Comparison of ENCODE assay signal across 11 cellular contexts in the genomic region with DNA sequence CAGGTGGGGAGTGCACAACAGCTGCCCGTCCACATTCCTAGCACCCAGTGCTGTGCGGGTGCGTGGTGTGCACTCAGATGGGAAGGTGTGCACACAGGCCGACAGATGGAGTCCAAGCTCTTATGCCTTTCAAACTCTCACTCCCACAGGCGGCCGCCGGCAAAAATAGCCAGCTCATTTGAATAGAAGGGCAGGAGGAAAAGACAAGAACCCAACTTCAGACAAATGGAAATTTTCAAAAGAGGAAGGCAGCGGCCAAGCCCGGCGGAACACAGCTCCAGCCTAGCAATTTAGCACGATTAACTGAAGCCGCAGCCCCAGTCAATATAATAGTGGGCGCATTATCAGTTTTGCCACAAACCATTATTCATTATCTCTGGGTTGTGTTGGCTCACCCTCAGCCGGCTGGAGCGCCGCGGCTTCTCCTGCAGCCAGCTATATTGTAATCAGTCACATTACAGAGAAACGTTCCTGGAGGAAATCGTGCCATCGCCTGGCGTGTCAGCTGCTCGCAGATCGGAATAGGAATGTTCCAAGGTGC.
A peak's percentile ranks its signal among the peaks of the same experiment; 100 is the strongest.
DNase-seq lines count a peak whose midpoint lies in the region; ATAC-seq, FAIRE-seq and TF ChIP-seq lines count a peak whose summit lies in the region.
"Had no signal": no experiment of that assay in that cellular context is flagged by ENCODE, and none has a peak within 500 bp of the region (broad histone marks: within the 10 kb centered on the region; RNA-seq: fewer than 3 reads in every experiment).

No MANE protein-coding gene starts in this region.

- H3K27me3 ChIP-seq in HAP-1 (ENCODE audit: low read depth) (no peaks in the 10 kb centered on the region), K562 (ENCODE audit: control insufficient read depth in 2 of 2, insufficient read depth in 2 of 2, low read length in 2 of 2) (peaks cover 34 to 82% of the 10 kb centered on the region in 2 experiments), trophoblast cell (ENCODE audit: insufficient read depth, low read length) (no peaks in the 10 kb centered on the region)

- H3K4me3 ChIP-seq in HAP-1 (no peak overlapping the region), K562 (no peak overlapping the region), trophoblast cell (ENCODE audit: low read depth, low read length) (no peak overlapping the region)

- CTCF ChIA-PET in K562 (lab: Yijun Ruan, JAX; ENCODE audit: low intra/inter-chr PET ratio), result no interaction called here

- H2BK5ac ChIP-seq in trophoblast cell (ENCODE audit: low read depth, low read length, poor library complexity), result no peak overlapping the region

- peak; percentile 46 to 68 for DNase-seq in HAP-1 (ENCODE audit: low spot score in 2 of 2)
- peak; percentile 85 to 92 for DNase-seq in NCI-H526 (lab: John Stamatoyannopoulos, UW)
- peak; percentile 34 to 59 (median 43) for DNase-seq in K562 (ENCODE audit: extremely low read depth in 1 of 4, low spot score in 3 of 4)
- peak; percentile 98 to 99 for DNase-seq in trophoblast cell
- DNase-seq in HuH-7.5 (ENCODE audit: low spot score), result no peak
- no peak for DNase-seq in activated CD8-positive, alpha-beta memory T cell treated with anti-CD3 and anti-CD28 coated beads, Interleukin-2, amount 50 U/mL, for 4 hours
- DNase-seq in stimulated activated CD4-positive, alpha-beta T cell treated with anti-CD3 and anti-CD28 coated beads, Interleukin-4, amount 100 ng/mL, for 1 hour, result no peak
- DNase-seq: naive thymus-derived CD4-positive, alpha-beta T cell; NCI-H187 treated with DMSO at 0.1 percent for 48 hours had no signal

- WGBS in K562 (ENCODE audit: insufficient coverage, low coverage, missing lambda C conversion rate), result 0% methylated on average over 23 of the region's 23 CpGs
- no CpG with 5 or more reads among the region's 23 CpGs for WGBS in trophoblast cell (ENCODE audit: extremely low coverage, insufficient coverage, insufficient read length)

- ATAC-seq in K562 (peak; percentile 92), GM21576 (IDR thresholded peaks at IDR 0.05; ENCODE audit: unreplicated experiment) (no peak)
- ATAC-seq: naive thymus-derived CD4-positive, alpha-beta T cell had no signal

- no peaks in the 10 kb centered on the region for H3K9me1 ChIP-seq in K562 (ENCODE audit: control insufficient read depth, insufficient read depth, low read length)

- peak; percentile 37 to 52 (median 43) for TF ChIP-seq CTCF in K562 (IDR thresholded peaks at IDR 0.05 in 2 of 3, conservative IDR thresholded peaks at IDR 0.05 in 1 of 3; ENCODE audit: insufficient read depth in 2 of 3, low read depth in 1 of 3, low read length in 3 of 3)

- no peak overlapping the region for H4K8ac ChIP-seq in trophoblast cell (ENCODE audit: low read depth, low read length)

- BruUV-seq in K562 (replicated peaks; lab: Mats Ljungman, UMichigan), result no TSS peak

- H2BK12ac ChIP-seq in trophoblast cell (ENCODE audit: low read length), result no peak overlapping the region

- intact Hi-C loops in K562 (cut with micrococcal nuclease), result no loop called here

- H3K27ac ChIP-seq in K562 (ENCODE audit: extremely low read depth, low read depth, low read length), result no peak overlapping the region
- no peak overlapping the region for H3K27ac ChIP-seq in trophoblast cell (ENCODE audit: low read depth, low read length)
- H3K27ac ChIP-seq: epithelial cell of prostate had no signal

- H3K4me1 ChIP-seq in HAP-1 (no peaks in the 10 kb centered on the region), K562 (replicated peaks in 1 of 2; ENCODE audit: control insufficient read depth in 2 of 2, insufficient read depth in 2 of 2, low read length in 2 of 2) (peaks cover 11 to 12% of the 10 kb centered on the region in 2 experiments; a peak in 4 of 5 replicates), trophoblast cell (ENCODE audit: control insufficient read depth in 1 of 2, insufficient read depth in 2 of 2, low read length in 2 of 2) (no peaks in the 10 kb centered on the region)

- H2AK5ac ChIP-seq in trophoblast cell (ENCODE audit: low read length), result no peak overlapping the region

- H3K9me3 ChIP-seq in HAP-1 (peaks cover under 1% of the 10 kb centered on the region; the same call in 1 of the 2 replicates), K562 (replicated peaks; ENCODE audit: control insufficient read depth, insufficient read depth, low read depth, low read length) (peaks cover 2% of the 10 kb centered on the region; the same call in 1 of the 2 replicates), trophoblast cell (ENCODE audit: insufficient read depth, low read depth, low read length) (no peaks in the 10 kb centered on the region)

- no peak for TF ChIP-seq POLR2A in K562 (conservative IDR thresholded peaks at IDR 0.05)

- H3K79me2 ChIP-seq in K562 (ENCODE audit: control insufficient read depth, insufficient read depth, low read length), result no peaks in the 10 kb centered on the region
- no peaks in the 10 kb centered on the region for H3K79me2 ChIP-seq in trophoblast cell (ENCODE audit: control insufficient read depth, insufficient read depth, low read length, poor library complexity)

- H4K91ac ChIP-seq in trophoblast cell (ENCODE audit: low read depth, low read length), result no peak overlapping the region

- H3K18ac ChIP-seq in trophoblast cell (ENCODE audit: low read length), result no peak overlapping the region

- no peaks in the 10 kb centered on the region for H3K79me1 ChIP-seq in trophoblast cell (ENCODE audit: low read length)

- peak in 1 of 2 experiments; percentile 12; a peak in 1 of 4 replicates for TF ChIP-seq RAD21 in K562 (CRISPR knock-in tag; conservative IDR thresholded peaks at IDR 0.05 in 1 of 2, IDR thresholded peaks at IDR 0.05 in 1 of 2)

- H2AFZ ChIP-seq in K562 (ENCODE audit: low read depth, low read length) (no peak overlapping the region), trophoblast cell (ENCODE audit: insufficient read depth, low read length, poor library complexity) (no peak overlapping the region)

- H2BK120ac ChIP-seq in trophoblast cell (ENCODE audit: insufficient read depth, low read length, poor library complexity), result no peak overlapping the region

- no peaks in the 10 kb centered on the region for H3K36me3 ChIP-seq in HAP-1 (replicated peaks)
- no peaks in the 10 kb centered on the region for H3K36me3 ChIP-seq in K562 (ENCODE audit: control insufficient read depth, insufficient read depth, low read length)
- H3K36me3 ChIP-seq in trophoblast cell (ENCODE audit: control insufficient read depth in 1 of 2, insufficient read depth in 2 of 2, low read length in 2 of 2), result no peaks in the 10 kb centered on the region

- H3K4me2 ChIP-seq in K562 (ENCODE audit: insufficient read depth, low read length) (no peak overlapping the region; the same call in 1 of the 2 replicates), trophoblast cell (ENCODE audit: low read length) (no peak overlapping the region)

- POLR2A ChIA-PET in K562 (lab: Yijun Ruan, JAX), result interaction anchor here (0.6 to 1.1 kb wide), 4 partner anchors 20 to 159 kb away, joined by 3 read pairs; no protein-coding TSS in a partner anchor

- no peak overlapping the region for H3K14ac ChIP-seq in trophoblast cell (ENCODE audit: low read length)

- H3K23ac ChIP-seq in trophoblast cell (ENCODE audit: low read length), result no peak overlapping the region

- peak; percentile 84 for FAIRE-seq in K562 (lab: Jason Lieb, UNC)

- peaks cover 20% of the 10 kb centered on the region for H4K20me1 ChIP-seq in K562 (replicated peaks; ENCODE audit: control insufficient read depth, insufficient read depth, low read length)

- in situ Hi-C loops in HAP-1 (cut with MboI; ENCODE audit: low sequenced_read_pairs) (no loop called here), K562 (cut with MboI) (no loop called here)

- H3K9ac ChIP-seq in K562 (ENCODE audit: insufficient read depth in 1 of 2, low read depth in 2 of 2, low read length in 2 of 2), result no peak overlapping the region; a peak in 1 of 4 replicates
- H3K9ac ChIP-seq in trophoblast cell (ENCODE audit: low read length), result no peak overlapping the region

- no peak overlapping the region for H4K12ac ChIP-seq in trophoblast cell (ENCODE audit: low read depth, low read length)

- no peak for TF ChIP-seq EP300 in K562 (IDR thresholded peaks at IDR 0.05; ENCODE audit: low read length)

- H3K4ac ChIP-seq in trophoblast cell (ENCODE audit: low read depth, low read length), result no peak overlapping the region

TF ChIP-seq in K562, 482 proteins besides CTCF, POLR2A, EP300 and RAD21 (continues in another document):
- peak; percentile 50; the same call in 1 of the 2 replicates for TF ChIP-seq ARID1B (IDR thresholded peaks at IDR 0.05)
- no peak for TF ChIP-seq TAF9B (IDR thresholded peaks at IDR 0.05; ENCODE audit: partially characterized antibody)
- TF ChIP-seq CBFA2T2 (conservative IDR thresholded peaks at IDR 0.05), result peak; percentile 66; the same call in 1 of the 2 replicates
- peak; percentile 67 for TF ChIP-seq TCF3 (CRISPR knock-in tag; IDR thresholded peaks at IDR 0.05)
- TF ChIP-seq LCOR (CRISPR knock-in tag; IDR thresholded peaks at IDR 0.05), result peak; percentile 56
- no peak for TF ChIP-seq SNIP1 (IDR thresholded peaks at IDR 0.05; ENCODE audit: low read depth)
- TF ChIP-seq RCOR1 (IDR thresholded peaks at IDR 0.05; ENCODE audit: borderline replicate concordance in 1 of 2, low read depth in 2 of 2, low read length in 2 of 2), result peak in 1 of 2 experiments; percentile 25; a peak in 1 of 4 replicates
- no peak for TF ChIP-seq GTF2E2 (tag; IDR thresholded peaks at IDR 0.05)
- TF ChIP-seq NFIC (IDR thresholded peaks at IDR 0.05), result 0 out of 2 replicates have a peak, but pooled peaks have one; percentile 16
- TF ChIP-seq BCOR (IDR thresholded peaks at IDR 0.05), result 0 out of 2 replicates have a peak, but pooled peaks have one; percentile 10
- TF ChIP-seq SREBF2 (CRISPR knock-in tag; IDR thresholded peaks at IDR 0.05), result no peak
- no peak for TF ChIP-seq SMARCC2 (IDR thresholded peaks at IDR 0.05; ENCODE audit: low read depth)
- TF ChIP-seq L3MBTL2 (IDR thresholded peaks at IDR 0.05), result 0 out of 2 replicates have a peak, but pooled peaks have one; percentile 18
- 0 out of 2 replicates have a peak, but pooled peaks have one; percentile 17 for TF ChIP-seq SMARCA4 (IDR thresholded peaks at IDR 0.05)
- TF ChIP-seq, protein P1, sequence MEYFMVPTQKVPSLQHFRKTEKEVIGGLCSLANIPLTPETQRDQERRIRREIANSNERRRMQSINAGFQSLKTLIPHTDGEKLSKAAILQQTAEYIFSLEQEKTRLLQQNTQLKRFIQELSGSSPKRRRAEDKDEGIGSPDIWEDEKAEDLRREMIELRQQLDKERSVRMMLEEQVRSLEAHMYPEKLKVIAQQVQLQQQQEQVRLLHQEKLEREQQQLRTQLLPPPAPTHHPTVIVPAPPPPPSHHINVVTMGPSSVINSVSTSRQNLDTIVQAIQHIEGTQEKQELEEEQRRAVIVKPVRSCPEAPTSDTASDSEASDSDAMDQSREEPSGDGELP (CRISPR knock-in tag; IDR thresholded peaks at IDR 0.05; ENCODE audit: borderline replicate concordance), result peak; percentile 22; the same call in 1 of the 2 replicates
- TF ChIP-seq TRIM24 (IDR thresholded peaks at IDR 0.05), result no peak
- peak; percentile 75 for TF ChIP-seq SPI1 (IDR thresholded peaks at IDR 0.05; ENCODE audit: borderline replicate concordance, low read depth, low read length)
- peak; percentile 23; the same call in 1 of the 2 replicates for TF ChIP-seq TAL1 (IDR thresholded peaks at IDR 0.05)

Comparison
In these comparisons a context has a peak if more than half of its experiments do, and no peak if none do; other contexts are left out.
1. DNase-seq: peak in HAP-1 (2 of 2), NCI-H526 (2 of 2), K562 (4 of 4) and trophoblast cell (2 of 2); none in HuH-7.5 (single experiment), activated CD8-positive, alpha-beta memory T cell treated with anti-CD3 and anti-CD28 coated beads, Interleukin-2, amount 50 U/mL, for 4 hours (single experiment) and stimulated activated CD4-positive, alpha-beta T cell treated with anti-CD3 and anti-CD28 coated beads, Interleukin-4, amount 100 ng/mL, for 1 hour (single experiment).